ENCODE assay signal across 8 cellular contexts in the genomic region with DNA sequence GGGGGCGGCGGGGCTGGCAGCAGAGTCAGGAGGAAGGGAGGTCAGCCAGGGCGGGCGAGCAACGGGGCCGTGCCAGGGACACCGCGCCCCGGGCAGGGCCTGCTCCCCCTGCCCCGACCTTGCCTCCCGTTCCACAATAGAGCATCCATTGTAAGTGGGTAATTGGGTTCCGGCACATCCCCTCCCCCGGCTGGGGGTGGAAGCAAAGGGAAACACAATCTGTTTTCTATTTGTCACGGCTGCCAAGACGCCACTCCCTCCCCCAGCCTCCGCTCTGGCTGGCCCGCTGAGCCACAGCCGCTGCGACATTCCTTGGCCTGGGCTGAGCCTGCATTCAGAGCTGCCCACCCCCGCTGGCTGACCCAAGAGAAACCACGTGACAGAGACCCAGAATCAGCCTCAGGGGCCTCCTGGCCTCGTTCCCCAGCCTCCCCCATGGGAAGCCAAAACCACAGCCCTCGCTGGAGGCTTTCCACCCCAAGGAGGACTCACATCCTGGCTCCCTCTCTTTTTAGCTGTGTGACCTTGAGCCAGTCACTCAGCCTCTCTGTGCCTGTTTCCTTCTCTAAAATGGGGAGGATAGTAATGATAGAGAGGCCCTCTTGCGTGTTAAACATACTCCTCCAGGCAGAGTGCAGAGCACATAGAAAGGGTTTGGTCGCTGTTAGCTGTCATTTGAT.
A peak's percentile ranks its signal among the peaks of the same experiment; 100 is the strongest.
DNase-seq lines count a peak whose midpoint lies in the region; ATAC-seq and TF ChIP-seq lines count a peak whose summit lies in the region.

No MANE protein-coding gene starts in this region.

- peaks cover 20 to 22% of the 10 kb centered on the region in 2 donors for H3K4me1 ChIP-seq in duodenal mucosa (ENCODE audit: control insufficient read depth in 1 of 2, insufficient read depth in 2 of 2, low read length in 2 of 2)
- peaks cover 19 to 69% (median 49%) of the 10 kb centered on the region in 4 donors for H3K4me1 ChIP-seq in liver (ENCODE audit: control insufficient read depth in 4 of 4, insufficient read depth in 4 of 4, low read length in 3 of 4)

- peaks cover 51% of the 10 kb centered on the region for H3K27me3 Mint-ChIP-seq in stimulated activated memory B cell treated with anti-CD40 and anti-IgM and Interleukin-4, amounts not matched to agents 10 μg/mL and 1 μg/mL and 100 μg/mL, for 72 hours

- no peak overlapping the region for H3K27ac Mint-ChIP-seq in stimulated activated memory B cell treated with anti-CD40 and anti-IgM and Interleukin-4, amounts not matched to agents 10 μg/mL and 1 μg/mL and 100 μg/mL, for 72 hours

- H3K27me3 ChIP-seq in duodenal mucosa (ENCODE audit: control insufficient read depth in 1 of 2, insufficient read depth in 2 of 2, low read length in 2 of 2) = peaks cover 0 to 2% of the 10 kb centered on the region in 2 donors
- H3K27me3 ChIP-seq in liver (ENCODE audit: control insufficient read depth in 4 of 4, insufficient read depth in 4 of 4, low read length in 3 of 4) = no peaks in the 10 kb centered on the region

- ATAC-seq in stimulated activated memory B cell treated with anti-CD40 and anti-IgM and Interleukin-4, amounts not matched to agents 10 μg/mL and 1 μg/mL and 100 μg/mL, for 72 hours = peak; percentile 43
- ATAC-seq in GM19324 (IDR thresholded peaks at IDR 0.05; ENCODE audit: low FRiP score, unreplicated experiment) = no peak
- ATAC-seq in GM21360 (IDR thresholded peaks at IDR 0.05; ENCODE audit: unreplicated experiment) = no peak

- peak overlapping the region; percentile 92 for H3K27ac ChIP-seq in SK-N-MC
- peak overlapping the region; percentile 70 for H3K27ac ChIP-seq in duodenal mucosa (ENCODE audit: low read depth, low read length)
- peak overlapping the region; percentile 78 to 86 for H3K27ac ChIP-seq in liver (ENCODE audit: low read depth in 1 of 2, low read length in 2 of 2)

- no peak overlapping the region for H3K4me3 Mint-ChIP-seq in stimulated activated memory B cell treated with anti-CD40 and anti-IgM and Interleukin-4, amounts not matched to agents 10 μg/mL and 1 μg/mL and 100 μg/mL, for 72 hours

- H3K4me3 ChIP-seq in SK-N-MC (peak overlapping the region; percentile 74), duodenal mucosa (ENCODE audit: low read depth in 1 of 2, low read length in 2 of 2) (peak overlapping the region in 1 of 2 donors; percentile 23), liver (ENCODE audit: low read depth in 1 of 3, low read length in 3 of 3) (no peak overlapping the region)

- WGBS in liver = 10% methylated on average over 25 of the region's 25 CpGs

- DNase-seq in G401 (ENCODE audit: low spot score) (peak; percentile 94), NCI-H1092 (lab: John Stamatoyannopoulos, UW) (peak; percentile 71), SK-N-MC (ENCODE audit: low read depth, low spot score) (peak; percentile 63)

- H3K9me3 ChIP-seq in SK-N-MC (ENCODE audit: low read depth, low read length) (no peaks in the 10 kb centered on the region), duodenal mucosa (ENCODE audit: control insufficient read depth in 1 of 2, low read length in 2 of 2) (no peaks in the 10 kb centered on the region), liver (ENCODE audit: control insufficient read depth in 4 of 4, low read length in 3 of 4) (no peaks in the 10 kb centered on the region)

- peaks cover 19% of the 10 kb centered on the region for H3K4me1 Mint-ChIP-seq in stimulated activated memory B cell treated with anti-CD40 and anti-IgM and Interleukin-4, amounts not matched to agents 10 μg/mL and 1 μg/mL and 100 μg/mL, for 72 hours

- H3K36me3 ChIP-seq in SK-N-MC (ENCODE audit: insufficient read depth, low read length) (no peaks in the 10 kb centered on the region), duodenal mucosa (ENCODE audit: control insufficient read depth in 1 of 2, insufficient read depth in 2 of 2, low read length in 2 of 2) (no peaks in the 10 kb centered on the region), liver (ENCODE audit: control insufficient read depth in 4 of 4, insufficient read depth in 3 of 4, low read depth in 1 of 4, low read length in 3 of 4) (no peaks in the 10 kb centered on the region)

- peak overlapping the region; percentile 56 for H3K9ac ChIP-seq in SK-N-MC (ENCODE audit: insufficient read length)
- H3K9ac ChIP-seq in duodenal mucosa (ENCODE audit: low read depth in 1 of 2, low read length in 2 of 2) = no peak overlapping the region
- peak overlapping the region in 1 of 2 donors; percentile 59 for H3K9ac ChIP-seq in liver (ENCODE audit: low read depth in 1 of 2, low read length in 2 of 2)

- no peak for TF ChIP-seq CTCF in liver (IDR thresholded peaks at IDR 0.05; ENCODE audit: low read depth, low read length, missing input control)

- in situ Hi-C loops in G401 (cut with HindIII; ENCODE audit: low sequenced_read_pairs) = no loop called here

- no peaks in the 10 kb centered on the region for H3K36me3 Mint-ChIP-seq in stimulated activated memory B cell treated with anti-CD40 and anti-IgM and Interleukin-4, amounts not matched to agents 10 μg/mL and 1 μg/mL and 100 μg/mL, for 72 hours

- peak; percentile 56 to 69 for TF ChIP-seq RAD21 in liver (IDR thresholded peaks at IDR 0.05)

- H3K9me3 Mint-ChIP-seq in stimulated activated memory B cell treated with anti-CD40 and anti-IgM and Interleukin-4, amounts not matched to agents 10 μg/mL and 1 μg/mL and 100 μg/mL, for 72 hours = peaks cover 2% of the 10 kb centered on the region

TF ChIP-seq in liver, 16 proteins besides CTCF, POLR2A, EP300 and RAD21:
- TF ChIP-seq ZBTB33 (IDR thresholded peaks at IDR 0.05) (peak; percentile 36), SP1 (IDR thresholded peaks at IDR 0.05) (peak; percentile 81), EGR1 (IDR thresholded peaks at IDR 0.05; ENCODE audit: low read depth in 2 of 2) (peak; percentile 51 to 86), HNF4G (IDR thresholded peaks at IDR 0.05) (no peak), GABPA (IDR thresholded peaks at IDR 0.05 in 1 of 2, conservative IDR thresholded peaks at IDR 0.05 in 1 of 2) (no peak), YY1 (IDR thresholded peaks at IDR 0.05) (peak; percentile 89), RXRA (IDR thresholded peaks at IDR 0.05) (peak; percentile 74 to 90), MAX (IDR thresholded peaks at IDR 0.05) (peak; percentile 76), FOXA2 (IDR thresholded peaks at IDR 0.05) (no peak), TAF1 (conservative IDR thresholded peaks at IDR 0.05) (no peak), NR2F2 (IDR thresholded peaks at IDR 0.05) (peak; percentile 88), FOXA1 (IDR thresholded peaks at IDR 0.05) (no peak), JUND (IDR thresholded peaks at IDR 0.05) (peak in 1 of 2 donors; percentile 35), HNF4A (conservative IDR thresholded peaks at IDR 0.05) (peak; percentile 44 to 66)
- TF ChIP-seq, protein P1, sequence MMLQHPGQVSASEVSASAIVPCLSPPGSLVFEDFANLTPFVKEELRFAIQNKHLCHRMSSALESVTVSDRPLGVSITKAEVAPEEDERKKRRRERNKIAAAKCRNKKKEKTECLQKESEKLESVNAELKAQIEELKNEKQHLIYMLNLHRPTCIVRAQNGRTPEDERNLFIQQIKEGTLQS (IDR thresholded peaks at IDR 0.05) = no peak
- TF ChIP-seq, protein P2, sequence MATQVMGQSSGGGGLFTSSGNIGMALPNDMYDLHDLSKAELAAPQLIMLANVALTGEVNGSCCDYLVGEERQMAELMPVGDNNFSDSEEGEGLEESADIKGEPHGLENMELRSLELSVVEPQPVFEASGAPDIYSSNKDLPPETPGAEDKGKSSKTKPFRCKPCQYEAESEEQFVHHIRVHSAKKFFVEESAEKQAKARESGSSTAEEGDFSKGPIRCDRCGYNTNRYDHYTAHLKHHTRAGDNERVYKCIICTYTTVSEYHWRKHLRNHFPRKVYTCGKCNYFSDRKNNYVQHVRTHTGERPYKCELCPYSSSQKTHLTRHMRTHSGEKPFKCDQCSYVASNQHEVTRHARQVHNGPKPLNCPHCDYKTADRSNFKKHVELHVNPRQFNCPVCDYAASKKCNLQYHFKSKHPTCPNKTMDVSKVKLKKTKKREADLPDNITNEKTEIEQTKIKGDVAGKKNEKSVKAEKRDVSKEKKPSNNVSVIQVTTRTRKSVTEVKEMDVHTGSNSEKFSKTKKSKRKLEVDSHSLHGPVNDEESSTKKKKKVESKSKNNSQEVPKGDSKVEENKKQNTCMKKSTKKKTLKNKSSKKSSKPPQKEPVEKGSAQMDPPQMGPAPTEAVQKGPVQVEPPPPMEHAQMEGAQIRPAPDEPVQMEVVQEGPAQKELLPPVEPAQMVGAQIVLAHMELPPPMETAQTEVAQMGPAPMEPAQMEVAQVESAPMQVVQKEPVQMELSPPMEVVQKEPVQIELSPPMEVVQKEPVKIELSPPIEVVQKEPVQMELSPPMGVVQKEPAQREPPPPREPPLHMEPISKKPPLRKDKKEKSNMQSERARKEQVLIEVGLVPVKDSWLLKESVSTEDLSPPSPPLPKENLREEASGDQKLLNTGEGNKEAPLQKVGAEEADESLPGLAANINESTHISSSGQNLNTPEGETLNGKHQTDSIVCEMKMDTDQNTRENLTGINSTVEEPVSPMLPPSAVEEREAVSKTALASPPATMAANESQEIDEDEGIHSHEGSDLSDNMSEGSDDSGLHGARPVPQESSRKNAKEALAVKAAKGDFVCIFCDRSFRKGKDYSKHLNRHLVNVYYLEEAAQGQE (IDR thresholded peaks at IDR 0.05) = peak; percentile 73
